In genomic region chr14:61477845-61478438, GRCh38 we compare ENCODE assay signal across 8 cellular contexts.
DNase-seq lines count a peak whose midpoint lies in the region; ATAC-seq and TF ChIP-seq lines count a peak whose summit lies in the region.

No MANE protein-coding gene starts in this region.

- H3K36me3 Mint-ChIP-seq in MCF 10A (ENCODE audit: insufficient read depth, unreplicated experiment) (peaks cover 4% of the 10 kb centered on the region), memory B cell (no peaks in the 10 kb centered on the region)

- H3K4me3 ChIP-seq in urinary bladder (ENCODE audit: low read depth, low read length) = no peak overlapping the region

- POLR2A ChIA-PET in MCF 10A (lab: Yijun Ruan, JAX) = interaction anchor here (0.6 to 7.8 kb wide), 13 partner anchors 11 to 284 kb away, joined by 3 to 103 read pairs (median 19); partner anchors contain the start of gene SNAPC1

- CTCF ChIA-PET in MCF 10A (lab: Yijun Ruan, JAX) = interaction anchor here (0.6 to 3.3 kb wide), 7 partner anchors 11 to 360 kb away, joined by 3 to 19 read pairs (median 5); no protein-coding TSS in a partner anchor

- H3K27me3 Mint-ChIP-seq in MCF 10A (ENCODE audit: insufficient read depth, unreplicated experiment) (no peaks in the 10 kb centered on the region), memory B cell (no peaks in the 10 kb centered on the region)

- BruUV-seq in MCF 10A (replicated peaks; lab: Mats Ljungman, UMichigan) = no TSS peak

- 77% methylated on average over 7 of the region's 7 CpGs for WGBS in urinary bladder

- peaks cover 4% of the 10 kb centered on the region for H3K4me1 ChIP-seq in urinary bladder (ENCODE audit: insufficient read depth)

- ATAC-seq in memory B cell (ENCODE audit: low read depth) (no peak), HG03342 (IDR thresholded peaks at IDR 0.05; ENCODE audit: unreplicated experiment) (no peak), HG02678 (IDR thresholded peaks at IDR 0.05; ENCODE audit: unreplicated experiment) (no peak)

- H3K27ac Mint-ChIP-seq in MCF 10A (ENCODE audit: low read depth, unreplicated experiment) (peak overlapping the region; percentile 83), memory B cell (peak overlapping the region; percentile 98)

- H3K27ac ChIP-seq in urinary bladder (ENCODE audit: low read depth) = peak overlapping the region; percentile 85

- peaks cover 43% of the 10 kb centered on the region for H3K4me1 Mint-ChIP-seq in MCF 10A (ENCODE audit: insufficient read depth, unreplicated experiment)
- peaks cover 50% of the 10 kb centered on the region for H3K4me1 Mint-ChIP-seq in memory B cell

- H3K9me3 Mint-ChIP-seq in MCF 10A (ENCODE audit: unreplicated experiment) (no peaks in the 10 kb centered on the region), memory B cell (no peaks in the 10 kb centered on the region)

- DNase-seq in EH (ENCODE audit: low read depth) (peak; percentile 63), NAMALWA (ENCODE audit: low spot score) (peak; percentile 58), MCF 10A (ENCODE audit: unreplicated experiment) (peak; percentile 80), memory B cell (ENCODE audit: low spot score in 2 of 2) (no peak), NCI-H2107 (lab: John Stamatoyannopoulos, UW) (no peak)

- no peak overlapping the region for H3K4me3 Mint-ChIP-seq in MCF 10A (ENCODE audit: unreplicated experiment)
- peak overlapping the region; percentile 80 for H3K4me3 Mint-ChIP-seq in memory B cell

- no peaks in the 10 kb centered on the region for H3K36me3 ChIP-seq in urinary bladder (ENCODE audit: insufficient read depth)

- no peak for TF ChIP-seq CTCF in MCF 10A (IDR thresholded peaks at IDR 0.05; ENCODE audit: unreplicated experiment)

- intact Hi-C loops in MCF 10A (cut with micrococcal nuclease) = no loop called here

Comparison
In these comparisons a context has a peak if more than half of its experiments do, and no peak if none do; other contexts are left out.
1. DNase-seq: peak in EH (single experiment), NAMALWA (single experiment) and MCF 10A (single experiment); none in memory B cell (0 of 2) and NCI-H2107 (single experiment).